In the genomic region with DNA sequence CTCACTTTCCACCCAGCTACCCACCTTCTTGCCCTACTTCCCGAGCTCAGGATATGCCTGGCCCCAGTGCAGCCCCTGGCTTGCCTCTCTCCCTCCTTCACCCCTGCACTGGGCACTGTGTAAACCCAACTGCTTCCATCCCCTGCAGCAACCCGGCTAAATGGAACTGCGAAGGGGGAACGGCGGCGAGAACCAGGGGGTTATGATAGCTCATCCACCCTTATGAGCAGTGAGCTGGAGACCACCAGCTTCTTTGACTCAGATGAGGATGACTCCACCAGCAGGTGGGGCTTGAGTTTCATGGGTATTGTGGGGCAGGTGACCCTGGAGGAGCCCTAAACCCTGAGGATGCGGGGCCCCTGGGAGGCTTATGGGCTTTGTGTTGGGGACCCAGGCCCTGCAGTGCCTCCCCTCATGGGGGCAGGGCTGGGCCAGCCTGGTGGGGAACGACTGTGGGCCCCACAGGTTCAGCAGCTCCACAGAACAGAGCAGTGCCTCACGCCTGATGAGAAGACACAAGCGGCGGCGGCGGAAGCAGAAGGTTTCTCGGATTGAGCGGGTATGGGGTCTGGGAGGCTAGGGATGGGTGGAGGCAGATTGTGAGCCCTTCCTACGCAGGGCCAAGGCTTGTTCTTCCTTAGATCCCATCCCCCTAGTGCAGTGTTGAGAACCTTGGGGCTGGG, we compare ENCODE assay signal across 23 cellular contexts.
"Had no signal": no experiment of that assay in that cellular context is flagged by ENCODE, and none has a peak within 500 bp of the region (broad histone marks: within the 10 kb centered on the region; RNA-seq: fewer than 3 reads in every experiment).

No MANE protein-coding gene starts in this region.

- DNase-seq: dermis blood vessel endothelial cell; gastrocnemius medialis; glutamatergic neuron; islet precursor cell; occipital lobe; pancreas; right lobe of liver; stimulated activated CD4-positive, alpha-beta T cell treated with anti-CD3 and anti-CD28 coated beads, Interleukin-15, amount 100 ng/mL, for 24 hours; stimulated activated CD4-positive, alpha-beta T cell treated with anti-CD3 and anti-CD28 coated beads, Interleukin-1b, Interleukin-23, amount 100 ng/mL, for 48 hours; stimulated activated CD4-positive, alpha-beta T cell treated with anti-CD3 and anti-CD28 coated beads, Interleukin-4, amount 100 ng/mL, for 4 hours; stimulated activated naive B cell treated with anti-CD40 and anti-IgM and Interleukin-4, amounts not matched to agents 10 μg/mL and 1 μg/mL and 100 μg/mL, for 72 hours; stomach; substantia nigra; transverse colon had no signal

- H2AFZ ChIP-seq: neural progenitor cell had no signal

- H3K9ac ChIP-seq: neural progenitor cell had no signal

- H3K4me3 Mint-ChIP-seq: central memory CD8-positive, alpha-beta T cell; mesothelial cell of epicardium; natural killer cell treated with Interleukin-12 subunit alpha and Interleukin-12 subunit beta and Interleukin-15 and Interleukin-18, amount 100 ng/mL, for 72 hours; neural progenitor cell; stimulated activated naive B cell treated with anti-CD40 and anti-IgM and Interleukin-4, amounts not matched to agents 10 μg/mL and 1 μg/mL and 100 μg/mL, for 72 hours had no signal

- H3K27ac Mint-ChIP-seq: natural killer cell treated with Interleukin-12 subunit alpha and Interleukin-12 subunit beta and Interleukin-15 and Interleukin-18, amount 100 ng/mL, for 72 hours; neural progenitor cell; progenitor cell of endocrine pancreas; stimulated activated naive B cell treated with anti-CD40 and anti-IgM and Interleukin-4, amounts not matched to agents 10 μg/mL and 1 μg/mL and 100 μg/mL, for 72 hours had no signal

- H3K27me3 ChIP-seq: esophagus muscularis mucosa, gastrocnemius medialis, neural progenitor cell, pancreas, right lobe of liver, stomach, transverse colon had no signal

- ATAC-seq: gastrocnemius medialis; left lobe of liver; natural killer cell treated with Interleukin-12 subunit alpha and Interleukin-12 subunit beta and Interleukin-15 and Interleukin-18, amount 100 ng/mL, for 72 hours; pancreas; right lobe of liver; stimulated activated naive B cell treated with anti-CD40 and anti-IgM and Interleukin-4, amounts not matched to agents 10 μg/mL and 1 μg/mL and 100 μg/mL, for 72 hours had no signal

- H3K27me3 Mint-ChIP-seq: central memory CD8-positive, alpha-beta T cell; natural killer cell treated with Interleukin-12 subunit alpha and Interleukin-12 subunit beta and Interleukin-15 and Interleukin-18, amount 100 ng/mL, for 72 hours; progenitor cell of endocrine pancreas; stimulated activated naive B cell treated with anti-CD40 and anti-IgM and Interleukin-4, amounts not matched to agents 10 μg/mL and 1 μg/mL and 100 μg/mL, for 72 hours had no signal

- H3K4me1 ChIP-seq: neural progenitor cell had no signal

- H3K9me3 ChIP-seq: esophagus muscularis mucosa, gastrocnemius medialis, pancreas, right lobe of liver, stomach, thoracic aorta, transverse colon had no signal

- H3K4me2 ChIP-seq: neural progenitor cell had no signal

- H3K27ac ChIP-seq: gastrocnemius medialis, neural progenitor cell, pancreas, right lobe of liver, stomach, thoracic aorta, transverse colon had no signal

- H3K36me3 ChIP-seq: neural progenitor cell had no signal

- FAIRE-seq: colon, pancreas had no signal

- H3K4me3 ChIP-seq: esophagus muscularis mucosa, gastrocnemius medialis, neural progenitor cell, pancreas, right lobe of liver, stomach, thoracic aorta, transverse colon had no signal

- H3K36me3 Mint-ChIP-seq: natural killer cell treated with Interleukin-12 subunit alpha and Interleukin-12 subunit beta and Interleukin-15 and Interleukin-18, amount 100 ng/mL, for 72 hours had no signal

- H3K9me3 Mint-ChIP-seq: central memory CD8-positive, alpha-beta T cell; mesothelial cell of epicardium; natural killer cell treated with Interleukin-12 subunit alpha and Interleukin-12 subunit beta and Interleukin-15 and Interleukin-18, amount 100 ng/mL, for 72 hours; neural progenitor cell; stimulated activated naive B cell treated with anti-CD40 and anti-IgM and Interleukin-4, amounts not matched to agents 10 μg/mL and 1 μg/mL and 100 μg/mL, for 72 hours had no signal
